ENCODE assay signal across 22 cellular contexts in genomic region chr20:37995856-37996625, GRCh38.
"Had no signal": no experiment of that assay in that cellular context is flagged by ENCODE, and none has a peak within 500 bp of the region (broad histone marks: within the 10 kb centered on the region; RNA-seq: fewer than 3 reads in every experiment).

No MANE protein-coding gene starts in this region.

- ATAC-seq: activated T-cell treated with anti-CD3 and anti-CD28 coated beads, Interleukin-2, amount 50 U/mL, for 4 hours; stimulated activated naive B cell treated with anti-CD40 and anti-IgM and Interleukin-4, amounts not matched to agents 10 μg/mL and 1 μg/mL and 100 μg/mL, for 72 hours had no signal

- H3K27me3 Mint-ChIP-seq: activated naive CD8-positive, alpha-beta T cell; central memory CD8-positive, alpha-beta T cell; naive B cell; stimulated activated naive B cell treated with anti-CD40 and anti-IgM and Interleukin-4, amounts not matched to agents 10 μg/mL and 1 μg/mL and 100 μg/mL, for 72 hours; type B pancreatic cell had no signal

- H3K27me3 ChIP-seq: vagina had no signal

- H3K9me3 ChIP-seq: vagina had no signal

- H3K4me3 Mint-ChIP-seq: activated naive CD8-positive, alpha-beta T cell; activated T-cell treated with anti-CD3 and anti-CD28 coated beads, Interleukin-2, amount 50 U/mL, for 4 hours; central memory CD8-positive, alpha-beta T cell; naive B cell; stimulated activated naive B cell treated with anti-CD40 and anti-IgM and Interleukin-4, amounts not matched to agents 10 μg/mL and 1 μg/mL and 100 μg/mL, for 72 hours; type B pancreatic cell had no signal

- H3K9me3 Mint-ChIP-seq: activated T-cell treated with anti-CD3 and anti-CD28 coated beads, Interleukin-2, amount 50 U/mL, for 4 hours; activated T-helper 2 cell treated with anti-CD3 and anti-CD28 coated beads, Interferon-gamma antibody, Interleukin-2, Interleukin-4, amounts not matched to agents 10 μg/mL and 5 μg/mL and 100 μg/mL, durations not matched to agents 14 hours and 24 hours and 36 hours; central memory CD8-positive, alpha-beta T cell; naive B cell; stimulated activated naive B cell treated with anti-CD40 and anti-IgM and Interleukin-4, amounts not matched to agents 10 μg/mL and 1 μg/mL and 100 μg/mL, for 72 hours; type B pancreatic cell had no signal

- H3K27ac ChIP-seq: coronary artery, parathyroid adenoma, vagina had no signal

- H3K27ac Mint-ChIP-seq: activated naive CD8-positive, alpha-beta T cell; activated T-helper 2 cell treated with anti-CD3 and anti-CD28 coated beads, Interferon-gamma antibody, Interleukin-2, Interleukin-4, amounts not matched to agents 10 μg/mL and 5 μg/mL and 100 μg/mL, durations not matched to agents 14 hours and 24 hours and 36 hours; stimulated activated naive B cell treated with anti-CD40 and anti-IgM and Interleukin-4, amounts not matched to agents 10 μg/mL and 1 μg/mL and 100 μg/mL, for 72 hours; type B pancreatic cell had no signal

- DNase-seq: activated CD4-positive, alpha-beta T cell treated with anti-CD3 and anti-CD28 coated beads for 1 hour; activated CD4-positive, alpha-beta T cell treated with anti-CD3 and anti-CD28 coated beads, Interleukin-2, amount 50 U/mL, for 1 hour; activated CD8-positive, alpha-beta memory T cell treated with anti-CD3 and anti-CD28 coated beads for 24 hours; activated CD8-positive, alpha-beta memory T cell treated with anti-CD3 and anti-CD28 coated beads, Interleukin-2, amount 50 U/mL, for 4 hours; activated naive CD4-positive, alpha-beta T cell; activated T-cell treated with anti-CD3 and anti-CD28 coated beads, Interleukin-2, amount 50 U/mL, for 4 hours; naive B cell; nucleus accumbens; stimulated activated CD4-positive, alpha-beta T cell treated with anti-CD3 and anti-CD28 coated beads, Interleukin-2, amount 100 ng/mL, for 48 hours; stimulated activated CD8-positive, alpha-beta memory T cell treated with anti-CD3 and anti-CD28 coated beads, Interleukin-4, amount 100 ng/mL, for 48 hours; stimulated activated naive B cell treated with anti-CD40 and anti-IgM and Interleukin-4, amounts not matched to agents 10 μg/mL and 1 μg/mL and 100 μg/mL, for 72 hours had no signal

- H3K4me3 ChIP-seq: coronary artery, lung, vagina had no signal

- FAIRE-seq: astrocyte, keratinocyte, TTC549 had no signal
